Comparison of ENCODE assay signal across 2 cellular contexts in the genomic region with DNA sequence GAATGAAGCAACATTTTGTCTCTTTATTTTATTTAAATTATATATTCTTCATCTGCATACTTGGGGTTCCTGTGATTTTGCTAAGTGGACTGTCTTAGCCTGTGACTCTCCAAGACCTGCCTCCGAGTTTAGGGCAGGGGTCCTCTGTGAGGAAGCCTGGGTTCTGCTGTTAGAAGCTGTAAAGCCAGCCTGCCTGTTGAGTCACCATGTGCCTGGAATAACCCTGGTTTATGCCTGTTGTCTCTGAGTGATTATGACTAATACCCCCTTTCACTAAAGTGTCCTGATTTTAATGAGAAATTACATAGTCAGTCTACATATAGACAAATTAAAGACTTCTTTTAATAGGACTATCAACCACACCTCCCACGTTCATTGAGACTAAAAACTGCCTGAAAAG.
A peak's percentile ranks its signal among the peaks of the same experiment; 100 is the strongest.
TF ChIP-seq lines count a peak whose summit lies in the region.

No MANE protein-coding gene starts in this region.

TF ChIP-seq in IMR-90, 13 proteins besides CTCF, POLR2A, EP300 and RAD21:
- TF ChIP-seq SMC3 (IDR thresholded peaks at IDR 0.05; ENCODE audit: low read depth, low read length) (no peak), FOS (IDR thresholded peaks at IDR 0.05; ENCODE audit: low read depth, low read length) (0 out of 2 replicates have a peak, but pooled peaks have one; percentile 28), RFX5 (IDR thresholded peaks at IDR 0.05; ENCODE audit: low read depth, low read length) (no peak), CHD1 (IDR thresholded peaks at IDR 0.05; ENCODE audit: low read depth, low read length) (no peak)

TF ChIP-seq in endothelial cell of umbilical vein, 7 proteins besides CTCF, POLR2A, EP300 and RAD21:
- TF ChIP-seq EZH2 (IDR thresholded peaks at IDR 0.05; ENCODE audit: borderline replicate concordance, low read depth, low read length, severe bottlenecking) (no peak), MYC (IDR thresholded peaks at IDR 0.05; ENCODE audit: low read depth, low read length) (no peak), POLR2AphosphoS5 (IDR thresholded peaks at IDR 0.05; ENCODE audit: insufficient read depth, low read depth, low read length) (no peak), FOS (IDR thresholded peaks at IDR 0.05; ENCODE audit: borderline replicate concordance, insufficient read depth, low read length) (peak; percentile 63)
